22 cellular contexts compared by ENCODE assay signal in the genomic region with DNA sequence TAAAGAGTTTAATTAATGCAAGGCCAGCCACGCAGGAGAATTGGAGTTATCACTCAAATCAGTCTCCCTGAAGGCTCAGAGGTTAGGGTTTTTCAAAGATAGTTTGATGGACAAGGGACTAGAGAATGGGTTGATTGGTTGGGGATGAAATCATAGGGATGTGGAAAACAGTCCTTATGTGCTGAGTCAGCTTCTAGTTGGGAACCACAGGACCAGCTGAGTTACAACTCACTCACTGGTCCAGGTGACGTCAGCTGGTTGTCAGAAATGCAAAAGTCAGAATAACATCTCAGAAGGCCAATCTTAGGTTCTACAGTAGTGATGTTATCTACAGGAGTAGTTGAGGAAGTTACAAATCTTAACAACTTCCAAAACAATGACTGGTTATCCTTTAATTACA.
"Had no signal": no experiment of that assay in that cellular context is flagged by ENCODE, and none has a peak within 500 bp of the region (broad histone marks: within the 10 kb centered on the region; RNA-seq: fewer than 3 reads in every experiment).

No MANE protein-coding gene starts in this region.

- H3K27me3 ChIP-seq: ascending aorta, breast epithelium, foreskin keratinocyte, neural progenitor cell, upper lobe of left lung had no signal

- H3K4me2 ChIP-seq: neural progenitor cell had no signal

- H3K36me3 ChIP-seq: breast epithelium, thoracic aorta had no signal

- FAIRE-seq: TTC549 had no signal

- H3K9ac ChIP-seq: neural progenitor cell had no signal

- ATAC-seq: activated CD8-positive, alpha-beta T cell treated with anti-CD3 and anti-CD28 coated beads, Interleukin-2, amount 10 ng/mL, durations not matched to agents 7 days and 5 days; activated naive CD8-positive, alpha-beta T cell treated with anti-CD3 and anti-CD28 coated beads, Interleukin-2, amount 50 U/mL, for 24 hours; foreskin keratinocyte; left ventricle myocardium superior; naive thymus-derived CD8-positive, alpha-beta T cell had no signal

- DNase-seq: activated CD4-positive, alpha-beta T cell treated with anti-CD3 and anti-CD28 coated beads for 1 hour; activated CD4-positive, alpha-beta T cell treated with anti-CD3 and anti-CD28 coated beads, Interleukin-2, amount 50 U/mL, for 1 hour; activated CD8-positive, alpha-beta T cell treated with anti-CD3 and anti-CD28 coated beads, Interleukin-2, amount 10 ng/mL, durations not matched to agents 7 days and 5 days; activated gamma-delta T cell; activated naive CD4-positive, alpha-beta T cell treated with anti-CD3 and anti-CD28 coated beads, Interleukin-2, amount 50 U/mL, for 16 hours; activated naive CD8-positive, alpha-beta T cell treated with anti-CD3 and anti-CD28 coated beads, Interleukin-2, amount 50 U/mL, for 24 hours; cortex of kidney; foreskin keratinocyte; immature natural killer cell; left ventricle myocardium superior; mammary epithelial cell; naive thymus-derived CD8-positive, alpha-beta T cell; retina; stimulated activated CD4-positive, alpha-beta T cell treated with anti-CD3 and anti-CD28 coated beads, Interleukin-4, amount 100 ng/mL, for 24 hours; stimulated activated naive CD4-positive, alpha-beta T cell treated with Interleukin-2 at 50 U/mL for 16 hours; T-helper 1 cell; upper lobe of left lung had no signal

- H3K4me1 ChIP-seq: breast epithelium, foreskin keratinocyte, neural progenitor cell, upper lobe of left lung had no signal

- H3K27ac ChIP-seq: breast epithelium, foreskin keratinocyte, neural progenitor cell, thoracic aorta, upper lobe of left lung had no signal

- H3K4me3 ChIP-seq: ascending aorta, breast epithelium, neural progenitor cell, thoracic aorta, upper lobe of left lung had no signal

- H3K9me3 ChIP-seq: ascending aorta, breast epithelium, thoracic aorta, upper lobe of left lung had no signal

- H2AFZ ChIP-seq: neural progenitor cell had no signal
